9 cellular contexts compared by ENCODE assay signal in the genomic region with DNA sequence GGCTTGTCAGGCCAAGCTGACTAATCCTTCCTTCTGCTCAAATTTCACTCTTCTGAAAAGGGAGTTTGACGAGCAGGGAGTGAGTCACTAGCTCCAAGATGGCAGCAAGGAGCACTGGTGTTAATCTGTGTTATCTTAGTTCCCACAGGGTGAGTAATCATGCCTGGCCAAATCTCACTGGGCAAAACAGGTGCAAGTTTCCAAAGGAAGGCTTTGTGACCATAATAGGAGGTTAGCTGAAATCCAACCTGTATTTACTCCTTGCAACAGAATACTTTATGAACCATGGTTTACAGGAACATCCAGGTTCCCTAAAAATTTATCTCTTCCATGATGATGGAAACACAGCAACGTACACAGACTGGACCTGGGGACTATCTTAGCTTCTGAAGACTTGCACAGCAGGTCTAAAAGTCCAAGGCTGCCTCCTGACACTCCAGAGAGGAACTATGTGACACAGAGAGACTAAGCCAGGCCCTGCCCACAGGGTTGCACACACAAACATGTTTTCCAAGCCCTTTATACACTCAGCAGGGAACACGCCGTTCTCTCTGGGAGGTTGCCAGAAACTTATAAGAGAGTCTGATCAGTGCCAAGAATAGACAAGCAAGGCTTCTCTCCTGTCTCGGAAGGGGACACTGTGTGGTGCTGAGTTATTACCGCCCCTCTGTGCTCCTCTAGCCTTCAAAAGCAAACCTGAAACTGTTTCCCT. TPM values are rescaled to one million over a fixed set of nuclear protein-coding genes. Genes with fewer than 3 reads are reported as not detected.
DNase-seq lines count a peak whose midpoint lies in the region; ATAC-seq and TF ChIP-seq lines count a peak whose summit lies in the region.
"Had no signal": no experiment of that assay in that cellular context is flagged by ENCODE, and none has a peak within 500 bp of the region (broad histone marks: within the 10 kb centered on the region; RNA-seq: fewer than 3 reads in every experiment).

No MANE protein-coding gene starts in this region.

- H3K9me3 ChIP-seq in mucosa of descending colon (no peaks in the 10 kb centered on the region), Caco-2 (no peaks in the 10 kb centered on the region)

- peaks cover 18% of the 10 kb centered on the region for H3K4me1 ChIP-seq in mucosa of descending colon (ENCODE audit: low read depth)
- no peaks in the 10 kb centered on the region for H3K4me1 ChIP-seq in Caco-2

- H3K36me3 ChIP-seq in mucosa of descending colon (ENCODE audit: low read depth) (no peaks in the 10 kb centered on the region), Caco-2 (ENCODE audit: control insufficient read depth, insufficient read depth, low read length) (no peaks in the 10 kb centered on the region)

- CTCF ChIA-PET in activated CD8-positive, alpha-beta T cell treated with anti-CD3 and anti-CD28 coated beads for 36 hours (lab: Charles Lee): no interaction called here
- CTCF ChIA-PET in Caco-2 (lab: Charles Lee): interaction anchor here (0.6 to 0.8 kb wide), 2 partner anchors 38 to 140 kb away, joined by 3 read pairs; no protein-coding TSS in a partner anchor

- intact Hi-C loops in mucosa of descending colon (cut with DNase I, micrococcal nuclease): loop anchor here in 1 of 2 donors (5.0 kb wide), 1 partner anchor 47 kb away; a partner anchor contains a TSS
- intact Hi-C loops in activated CD8-positive, alpha-beta T cell treated with anti-CD3 and anti-CD28 coated beads for 36 hours (cut with micrococcal nuclease): no loop called here
- intact Hi-C loops in Caco-2 (cut with micrococcal nuclease; ENCODE audit: unreplicated experiment): no loop called here

- no peaks in the 10 kb centered on the region for H3K36me3 Mint-ChIP-seq in activated CD8-positive, alpha-beta T cell treated with anti-CD3 and anti-CD28 coated beads for 36 hours (ENCODE audit: low read depth)
- H3K36me3 Mint-ChIP-seq in Caco-2 (ENCODE audit: insufficient read depth, unreplicated experiment): no peaks in the 10 kb centered on the region
- H3K36me3 Mint-ChIP-seq: memory B cell had no signal

- H3K4me1 Mint-ChIP-seq in activated CD8-positive, alpha-beta T cell treated with anti-CD3 and anti-CD28 coated beads for 36 hours (ENCODE audit: low read depth): no peaks in the 10 kb centered on the region
- peaks cover 7% of the 10 kb centered on the region for H3K4me1 Mint-ChIP-seq in Caco-2 (ENCODE audit: low read depth, unreplicated experiment)

- BruUV-seq in Caco-2 (replicated peaks; lab: Mats Ljungman, UMichigan): no TSS peak

- no peak for TF ChIP-seq CTCF in epithelial cell of proximal tubule (conservative IDR thresholded peaks at IDR 0.05; ENCODE audit: low read depth, low read length)
- no peak for TF ChIP-seq CTCF in mucosa of descending colon (IDR thresholded peaks at IDR 0.05)
- TF ChIP-seq CTCF in activated CD8-positive, alpha-beta T cell treated with anti-CD3 and anti-CD28 coated beads for 36 hours (IDR thresholded peaks at IDR 0.05): no peak
- TF ChIP-seq CTCF in Caco-2 (IDR thresholded peaks at IDR 0.05; ENCODE audit: insufficient read depth in 1 of 2, low read depth in 1 of 2, low read length in 1 of 2, severe bottlenecking in 1 of 2, unreplicated experiment in 1 of 2): no peak

- no peak overlapping the region for H3K27ac Mint-ChIP-seq in activated CD8-positive, alpha-beta T cell treated with anti-CD3 and anti-CD28 coated beads for 36 hours
- no peak overlapping the region for H3K27ac Mint-ChIP-seq in Caco-2 (ENCODE audit: unreplicated experiment)
- H3K27ac Mint-ChIP-seq: memory B cell had no signal

- ATAC-seq in mucosa of descending colon: peak; percentile 96
- ATAC-seq in GM18858 (IDR thresholded peaks at IDR 0.05; ENCODE audit: unreplicated experiment): no peak
- no peak for ATAC-seq in activated CD8-positive, alpha-beta T cell treated with anti-CD3 and anti-CD28 coated beads for 36 hours

- POLR2A ChIA-PET in activated CD8-positive, alpha-beta T cell treated with anti-CD3 and anti-CD28 coated beads for 36 hours (lab: Charles Lee): no interaction called here
- POLR2A ChIA-PET in Caco-2 (lab: Charles Lee): no interaction called here

- H3K27me3 Mint-ChIP-seq in activated CD8-positive, alpha-beta T cell treated with anti-CD3 and anti-CD28 coated beads for 36 hours: peaks cover 5% of the 10 kb centered on the region
- peaks cover 5% of the 10 kb centered on the region for H3K27me3 Mint-ChIP-seq in Caco-2 (ENCODE audit: insufficient read depth, unreplicated experiment)

- no peak overlapping the region for H3K4me3 ChIP-seq in epithelial cell of proximal tubule (ENCODE audit: low read depth, low read length)
- H3K4me3 ChIP-seq in mucosa of descending colon: no peak overlapping the region
- H3K4me3 ChIP-seq in Caco-2 (ENCODE audit: low read depth, low read length): no peak overlapping the region

- DNase-seq in ELR (ENCODE audit: low read depth) (peak; percentile 89), NCI-H774 (lab: John Stamatoyannopoulos, UW) (peak; percentile 3), epithelial cell of proximal tubule (ENCODE audit: low read depth) (peak; percentile 90), mucosa of descending colon (peak; percentile 66 to 85 (median 66)), NOMO-1 treated with DMSO at 0.1 percent for 48 hours (lab: John Stamatoyannopoulos, UW; ENCODE audit: unreplicated experiment) (no peak), Caco-2 (no peak)
- no peak for DNase-seq in activated CD8-positive, alpha-beta T cell treated with anti-CD3 and anti-CD28 coated beads for 36 hours

- no peaks in the 10 kb centered on the region for H3K9me3 Mint-ChIP-seq in activated CD8-positive, alpha-beta T cell treated with anti-CD3 and anti-CD28 coated beads for 36 hours
- H3K9me3 Mint-ChIP-seq in Caco-2 (ENCODE audit: unreplicated experiment): no peaks in the 10 kb centered on the region
- H3K9me3 Mint-ChIP-seq: memory B cell had no signal

- H3K4me3 Mint-ChIP-seq in activated CD8-positive, alpha-beta T cell treated with anti-CD3 and anti-CD28 coated beads for 36 hours: no peak overlapping the region
- no peak overlapping the region for H3K4me3 Mint-ChIP-seq in Caco-2 (ENCODE audit: unreplicated experiment)
- H3K4me3 Mint-ChIP-seq: memory B cell had no signal

- H3K27me3 ChIP-seq in Caco-2 (replicated peaks; ENCODE audit: control insufficient read depth, insufficient read depth, low read length): no peaks in the 10 kb centered on the region

RNA-seq across cellular contexts. Expression of a gene that starts 46.3 kb away (rescaled TPM):
- 0.29 and 0.52 TPM in 2 replicates for total RNA-seq in epithelial cell of proximal tubule
- total RNA-seq in mucosa of descending colon: 100 to 1,000 TPM in 1 of 3 donors, 10 to 100 TPM in 2; 36.2 to 224 (median 50.6) TPM
- total RNA-seq in activated CD8-positive, alpha-beta T cell treated with anti-CD3 and anti-CD28 coated beads for 36 hours: not detected
- total RNA-seq in Caco-2 (2022): 0.12 and 0.20 TPM in 2 replicates

Comparison
In these comparisons a context has a peak if more than half of its experiments do, and no peak if none do; other contexts are left out.
1. DNase-seq: peak in ELR (single experiment), NCI-H774 (single experiment), epithelial cell of proximal tubule (single experiment) and mucosa of descending colon (3 of 3); none in NOMO-1 treated with DMSO at 0.1 percent for 48 hours (single experiment), activated CD8-positive, alpha-beta T cell treated with anti-CD3 and anti-CD28 coated beads for 36 hours (single experiment) and Caco-2 (0 of 2).
2. RNA of a gene that starts 46.3 kb away (total RNA-seq): 36.2 to 224 TPM in mucosa of descending colon; 0.29 to 0.52 TPM in epithelial cell of proximal tubule, 0.12 to 0.20 TPM in Caco-2 and not detected in activated CD8-positive, alpha-beta T cell treated with anti-CD3 and anti-CD28 coated beads for 36 hours; every median in the first group is over 10 times any median in the second.